1 cellular context compared by ENCODE assay signal in genomic region chr9:130607640-130608420, GRCh38.
TF ChIP-seq lines count a peak whose summit lies in the region.

No MANE protein-coding gene starts in this region.

TF ChIP-seq in GM23338, 12 proteins besides CTCF, POLR2A, EP300 and RAD21 (continued from another document):
- TF ChIP-seq ZNF462 (CRISPR knock-in tag; IDR thresholded peaks at IDR 0.05) (no peak), ZNF331 (CRISPR knock-in tag; IDR thresholded peaks at IDR 0.05; ENCODE audit: low read depth) (no peak), JUNB (IDR thresholded peaks at IDR 0.05; ENCODE audit: unreplicated experiment) (no peak), STAT1 (IDR thresholded peaks at IDR 0.05; ENCODE audit: unreplicated experiment) (no peak), REST (IDR thresholded peaks at IDR 0.05; ENCODE audit: unreplicated experiment) (no peak)
